Comparison of ENCODE assay signal across 1 cellular context in genomic region chr2:241771286-241772062, GRCh38.
TF ChIP-seq lines count a peak whose summit lies in the region.

No MANE protein-coding gene starts in this region.

TF ChIP-seq in HepG2, 621 proteins besides CTCF, POLR2A, EP300 and RAD21 (continued from another document and continues in another):
- TF ChIP-seq HMGXB4 (CRISPR knock-in tag; IDR thresholded peaks at IDR 0.05; ENCODE audit: borderline replicate concordance in 1 of 2, low read depth in 1 of 2) (no peak; a peak in 1 of 4 replicates), ZFP36 (IDR thresholded peaks at IDR 0.05; ENCODE audit: borderline replicate concordance, low read depth, low read length, partially characterized antibody) (no peak), MBNL3 (CRISPR knock-in tag; conservative IDR thresholded peaks at IDR 0.05) (no peak), TMF1 (CRISPR knock-in tag; IDR thresholded peaks at IDR 0.05; ENCODE audit: low read depth) (peak; percentile 96), ZNF75D (CRISPR knock-in tag; IDR thresholded peaks at IDR 0.05; ENCODE audit: borderline replicate concordance) (no peak), SNAPC5 (CRISPR knock-in tag; IDR thresholded peaks at IDR 0.05; ENCODE audit: borderline replicate concordance) (peak; percentile 86; the same call in 1 of the 2 replicates), IRF2 (CRISPR knock-in tag; IDR thresholded peaks at IDR 0.05) (no peak; the same call in 1 of the 2 replicates), PCBP1 (IDR thresholded peaks at IDR 0.05; ENCODE audit: borderline replicate concordance, low read depth, low read length) (no peak; the same call in 1 of the 2 replicates), AHR (CRISPR knock-in tag; IDR thresholded peaks at IDR 0.05) (peak; percentile 31), GATAD1 (CRISPR knock-in tag; IDR thresholded peaks at IDR 0.05) (peak; percentile 31; the same call in 1 of the 2 replicates), MYNN (CRISPR knock-in tag; IDR thresholded peaks at IDR 0.05; ENCODE audit: low read depth) (0 out of 2 replicates have a peak, but pooled peaks have one; percentile 31), ASH2L (IDR thresholded peaks at IDR 0.05; ENCODE audit: insufficient read length, low read depth, low read length) (peak; percentile 59), TARDBP (CRISPR knock-in tag; IDR thresholded peaks at IDR 0.05) (peak; percentile 62), XBP1 (CRISPR knock-in tag; IDR thresholded peaks at IDR 0.05) (peak; percentile 57; the same call in 1 of the 2 replicates), PAF1 (CRISPR knock-in tag; IDR thresholded peaks at IDR 0.05) (no peak; the same call in 1 of the 2 replicates), ZNF33A (CRISPR knock-in tag; IDR thresholded peaks at IDR 0.05; ENCODE audit: borderline replicate concordance) (no peak), CREBL2 (CRISPR knock-in tag; IDR thresholded peaks at IDR 0.05; ENCODE audit: borderline replicate concordance) (no peak; the same call in 1 of the 2 replicates), ZMYM3 (CRISPR knock-in tag; IDR thresholded peaks at IDR 0.05) (peak; percentile 60; the same call in 1 of the 2 replicates), TCF7 (IDR thresholded peaks at IDR 0.05; ENCODE audit: low read depth) (no peak), ZNF766 (CRISPR knock-in tag; IDR thresholded peaks at IDR 0.05; ENCODE audit: borderline replicate concordance) (no peak), PCBP2 (optimal IDR thresholded peaks at IDR 0.05; ENCODE audit: low read depth, low read length, poor library complexity, severe bottlenecking) (no peak), ELF3 (CRISPR knock-in tag; IDR thresholded peaks at IDR 0.05) (peak; percentile 67; the same call in 1 of the 2 replicates), NR2F1 (CRISPR knock-in tag; IDR thresholded peaks at IDR 0.05) (0 out of 4 replicates have a peak, but pooled peaks have one; percentile 7 to 33), PHF8 (CRISPR knock-in tag; IDR thresholded peaks at IDR 0.05) (peak; percentile 66), ERF (CRISPR knock-in tag; IDR thresholded peaks at IDR 0.05) (peak; percentile 68; the same call in 1 of the 2 replicates), MED1 (CRISPR knock-in tag; IDR thresholded peaks at IDR 0.05) (peak; percentile 50), IRF9 (CRISPR knock-in tag; IDR thresholded peaks at IDR 0.05; ENCODE audit: borderline replicate concordance) (0 out of 2 replicates have a peak, but pooled peaks have one; percentile 50), MLLT10 (CRISPR knock-in tag; IDR thresholded peaks at IDR 0.05) (0 out of 2 replicates have a peak, but pooled peaks have one; percentile 57), ZHX2 (IDR thresholded peaks at IDR 0.05; ENCODE audit: low read depth) (peak; percentile 68), ZHX2 (CRISPR knock-in tag; IDR thresholded peaks at IDR 0.05; ENCODE audit: borderline replicate concordance) (no peak; the same call in none of the 2 replicates), XRCC5 (optimal IDR thresholded peaks at IDR 0.05; ENCODE audit: low read length) (peak; percentile 48), ZNF616 (CRISPR knock-in tag; IDR thresholded peaks at IDR 0.05; ENCODE audit: low read depth) (peak; percentile 95), RBAK (CRISPR knock-in tag; IDR thresholded peaks at IDR 0.05) (0 out of 2 replicates have a peak, but pooled peaks have one; percentile 50)
- TF ChIP-seq, protein P1, sequence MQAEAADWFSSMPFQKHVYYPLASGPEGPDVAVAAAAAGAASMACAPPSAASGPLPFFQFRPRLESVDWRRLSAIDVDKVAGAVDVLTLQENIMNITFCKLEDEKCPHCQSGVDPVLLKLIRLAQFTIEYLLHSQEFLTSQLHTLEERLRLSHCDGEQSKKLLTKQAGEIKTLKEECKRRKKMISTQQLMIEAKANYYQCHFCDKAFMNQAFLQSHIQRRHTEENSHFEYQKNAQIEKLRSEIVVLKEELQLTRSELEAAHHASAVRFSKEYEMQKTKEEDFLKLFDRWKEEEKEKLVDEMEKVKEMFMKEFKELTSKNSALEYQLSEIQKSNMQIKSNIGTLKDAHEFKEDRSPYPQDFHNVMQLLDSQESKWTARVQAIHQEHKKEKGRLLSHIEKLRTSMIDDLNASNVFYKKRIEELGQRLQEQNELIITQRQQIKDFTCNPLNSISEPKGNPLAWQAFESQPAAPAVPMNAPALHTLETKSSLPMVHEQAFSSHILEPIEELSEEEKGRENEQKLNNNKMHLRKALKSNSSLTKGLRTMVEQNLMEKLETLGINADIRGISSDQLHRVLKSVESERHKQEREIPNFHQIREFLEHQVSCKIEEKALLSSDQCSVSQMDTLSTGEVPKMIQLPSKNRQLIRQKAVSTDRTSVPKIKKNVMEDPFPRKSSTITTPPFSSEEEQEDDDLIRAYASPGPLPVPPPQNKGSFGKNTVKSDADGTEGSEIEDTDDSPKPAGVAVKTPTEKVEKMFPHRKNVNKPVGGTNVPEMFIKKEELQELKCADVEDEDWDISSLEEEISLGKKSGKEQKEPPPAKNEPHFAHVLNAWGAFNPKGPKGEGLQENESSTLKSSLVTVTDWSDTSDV (CRISPR knock-in tag; IDR thresholded peaks at IDR 0.05): peak; percentile 45; the same call in 1 of the 2 replicates
- TF ChIP-seq, protein P2, sequence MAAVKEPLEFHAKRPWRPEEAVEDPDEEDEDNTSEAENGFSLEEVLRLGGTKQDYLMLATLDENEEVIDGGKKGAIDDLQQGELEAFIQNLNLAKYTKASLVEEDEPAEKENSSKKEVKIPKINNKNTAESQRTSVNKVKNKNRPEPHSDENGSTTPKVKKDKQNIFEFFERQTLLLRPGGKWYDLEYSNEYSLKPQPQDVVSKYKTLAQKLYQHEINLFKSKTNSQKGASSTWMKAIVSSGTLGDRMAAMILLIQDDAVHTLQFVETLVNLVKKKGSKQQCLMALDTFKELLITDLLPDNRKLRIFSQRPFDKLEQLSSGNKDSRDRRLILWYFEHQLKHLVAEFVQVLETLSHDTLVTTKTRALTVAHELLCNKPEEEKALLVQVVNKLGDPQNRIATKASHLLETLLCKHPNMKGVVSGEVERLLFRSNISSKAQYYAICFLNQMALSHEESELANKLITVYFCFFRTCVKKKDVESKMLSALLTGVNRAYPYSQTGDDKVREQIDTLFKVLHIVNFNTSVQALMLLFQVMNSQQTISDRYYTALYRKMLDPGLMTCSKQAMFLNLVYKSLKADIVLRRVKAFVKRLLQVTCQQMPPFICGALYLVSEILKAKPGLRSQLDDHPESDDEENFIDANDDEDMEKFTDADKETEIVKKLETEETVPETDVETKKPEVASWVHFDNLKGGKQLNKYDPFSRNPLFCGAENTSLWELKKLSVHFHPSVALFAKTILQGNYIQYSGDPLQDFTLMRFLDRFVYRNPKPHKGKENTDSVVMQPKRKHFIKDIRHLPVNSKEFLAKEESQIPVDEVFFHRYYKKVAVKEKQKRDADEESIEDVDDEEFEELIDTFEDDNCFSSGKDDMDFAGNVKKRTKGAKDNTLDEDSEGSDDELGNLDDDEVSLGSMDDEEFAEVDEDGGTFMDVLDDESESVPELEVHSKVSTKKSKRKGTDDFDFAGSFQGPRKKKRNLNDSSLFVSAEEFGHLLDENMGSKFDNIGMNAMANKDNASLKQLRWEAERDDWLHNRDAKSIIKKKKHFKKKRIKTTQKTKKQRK (IDR thresholded peaks at IDR 0.05; ENCODE audit: low read length): no peak
- TF ChIP-seq, protein P3, sequence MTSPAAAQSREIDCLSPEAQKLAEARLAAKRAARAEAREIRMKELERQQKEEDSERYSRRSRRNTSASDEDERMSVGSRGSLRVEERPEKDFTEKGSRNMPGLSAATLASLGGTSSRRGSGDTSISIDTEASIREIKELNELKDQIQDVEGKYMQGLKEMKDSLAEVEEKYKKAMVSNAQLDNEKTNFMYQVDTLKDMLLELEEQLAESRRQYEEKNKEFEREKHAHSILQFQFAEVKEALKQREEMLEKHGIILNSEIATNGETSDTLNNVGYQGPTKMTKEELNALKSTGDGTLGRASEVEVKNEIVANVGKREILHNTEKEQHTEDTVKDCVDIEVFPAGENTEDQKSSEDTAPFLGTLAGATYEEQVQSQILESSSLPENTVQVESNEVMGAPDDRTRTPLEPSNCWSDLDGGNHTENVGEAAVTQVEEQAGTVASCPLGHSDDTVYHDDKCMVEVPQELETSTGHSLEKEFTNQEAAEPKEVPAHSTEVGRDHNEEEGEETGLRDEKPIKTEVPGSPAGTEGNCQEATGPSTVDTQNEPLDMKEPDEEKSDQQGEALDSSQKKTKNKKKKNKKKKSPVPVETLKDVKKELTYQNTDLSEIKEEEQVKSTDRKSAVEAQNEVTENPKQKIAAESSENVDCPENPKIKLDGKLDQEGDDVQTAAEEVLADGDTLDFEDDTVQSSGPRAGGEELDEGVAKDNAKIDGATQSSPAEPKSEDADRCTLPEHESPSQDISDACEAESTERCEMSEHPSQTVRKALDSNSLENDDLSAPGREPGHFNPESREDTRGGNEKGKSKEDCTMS (CRISPR knock-in tag; conservative IDR thresholded peaks at IDR 0.05): no peak
- TF ChIP-seq, protein P4, sequence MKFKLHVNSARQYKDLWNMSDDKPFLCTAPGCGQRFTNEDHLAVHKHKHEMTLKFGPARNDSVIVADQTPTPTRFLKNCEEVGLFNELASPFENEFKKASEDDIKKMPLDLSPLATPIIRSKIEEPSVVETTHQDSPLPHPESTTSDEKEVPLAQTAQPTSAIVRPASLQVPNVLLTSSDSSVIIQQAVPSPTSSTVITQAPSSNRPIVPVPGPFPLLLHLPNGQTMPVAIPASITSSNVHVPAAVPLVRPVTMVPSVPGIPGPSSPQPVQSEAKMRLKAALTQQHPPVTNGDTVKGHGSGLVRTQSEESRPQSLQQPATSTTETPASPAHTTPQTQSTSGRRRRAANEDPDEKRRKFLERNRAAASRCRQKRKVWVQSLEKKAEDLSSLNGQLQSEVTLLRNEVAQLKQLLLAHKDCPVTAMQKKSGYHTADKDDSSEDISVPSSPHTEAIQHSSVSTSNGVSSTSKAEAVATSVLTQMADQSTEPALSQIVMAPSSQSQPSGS (CRISPR knock-in tag; IDR thresholded peaks at IDR 0.05): peak; percentile 50
- TF ChIP-seq, protein P5, sequence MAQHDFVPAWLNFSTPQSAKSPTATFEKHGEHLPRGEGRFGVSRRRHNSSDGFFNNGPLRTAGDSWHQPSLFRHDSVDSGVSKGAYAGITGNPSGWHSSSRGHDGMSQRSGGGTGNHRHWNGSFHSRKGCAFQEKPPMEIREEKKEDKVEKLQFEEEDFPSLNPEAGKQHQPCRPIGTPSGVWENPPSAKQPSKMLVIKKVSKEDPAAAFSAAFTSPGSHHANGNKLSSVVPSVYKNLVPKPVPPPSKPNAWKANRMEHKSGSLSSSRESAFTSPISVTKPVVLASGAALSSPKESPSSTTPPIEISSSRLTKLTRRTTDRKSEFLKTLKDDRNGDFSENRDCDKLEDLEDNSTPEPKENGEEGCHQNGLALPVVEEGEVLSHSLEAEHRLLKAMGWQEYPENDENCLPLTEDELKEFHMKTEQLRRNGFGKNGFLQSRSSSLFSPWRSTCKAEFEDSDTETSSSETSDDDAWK (CRISPR knock-in tag; IDR thresholded peaks at IDR 0.05): no peak
